22 cellular contexts compared by ENCODE assay signal in the genomic region with DNA sequence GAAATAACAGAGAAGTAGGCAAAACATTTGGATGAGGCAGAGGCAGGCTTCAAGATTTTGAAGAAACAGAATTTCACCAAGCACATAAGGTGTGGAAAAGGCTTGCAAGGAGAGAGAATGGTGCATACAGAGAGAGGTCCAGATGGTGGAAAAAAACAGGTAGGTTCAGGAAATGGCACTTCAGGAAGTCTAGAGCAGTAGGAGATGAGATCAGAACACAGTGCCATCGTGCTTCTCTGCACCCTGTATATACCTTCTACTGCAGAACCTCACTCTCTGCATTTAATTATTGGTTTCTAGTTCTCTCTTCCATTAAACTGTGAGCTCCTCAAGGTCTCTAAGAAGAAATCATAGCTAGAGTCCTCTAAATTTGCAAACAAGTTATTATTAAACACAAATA. TPM values are rescaled to one million over a fixed set of nuclear protein-coding genes. Genes with fewer than 3 reads are reported as not detected.
DNase-seq lines count a peak whose midpoint lies in the region; ATAC-seq and TF ChIP-seq lines count a peak whose summit lies in the region.
"Had no signal": no experiment of that assay in that cellular context is flagged by ENCODE, and none has a peak within 500 bp of the region (broad histone marks: within the 10 kb centered on the region; RNA-seq: fewer than 3 reads in every experiment).

No MANE protein-coding gene starts in this region.

- intact Hi-C loops in CD4-positive, alpha-beta T cell (cut with DNase I, micrococcal nuclease): loop anchor here in 1 of 2 experiments (2.0 to 10.0 kb wide), 3 partner anchors 106 to 230 kb away; a partner anchor contains a TSS
- intact Hi-C loops in body of pancreas (cut with DNase I): no loop called here

- no peak for DNase-seq in CD4-positive, alpha-beta T cell
- DNase-seq in G401 (ENCODE audit: low spot score) (peak; percentile 84), body of pancreas (peak; percentile 28 to 57 (median 46)), trophoblast cell (no peak)
- no peak for DNase-seq in stimulated activated naive CD8-positive, alpha-beta T cell treated with anti-CD3 and anti-CD28 coated beads, Interleukin-15, Interleukin-2, amounts not matched to agents 100 U/mL and 50 U/mL, for 24 hours
- DNase-seq in stimulated activated naive CD8-positive, alpha-beta T cell treated with anti-CD3 and anti-CD28 coated beads, Interleukin-15, amount 100 ng/mL, for 72 hours: no peak
- no peak for DNase-seq in stimulated activated CD4-positive, alpha-beta T cell treated with anti-CD3 and anti-CD28 coated beads, Interleukin-4, amount 100 ng/mL, for 24 hours
- DNase-seq: activated CD4-positive, alpha-beta T cell treated with anti-CD3 and anti-CD28 coated beads for 48 hours; activated CD8-positive, alpha-beta memory T cell treated with anti-CD3 and anti-CD28 coated beads for 24 hours; activated gamma-delta T cell treated with Interleukin-2 at 50 U/mL for 16 hours; activated T-cell treated with anti-CD3 and anti-CD28 coated beads, Interleukin-2, amount 50 U/mL, for 24 hours; central memory CD4-positive, alpha-beta T cell; esophagus squamous epithelium; stimulated activated CD4-positive, alpha-beta T cell treated with anti-CD3 and anti-CD28 coated beads, Interleukin-1b, Interleukin-23, amount 100 ng/mL, for 48 hours; T-helper 17 cell had no signal

- H4K12ac ChIP-seq in trophoblast cell (ENCODE audit: low read depth, low read length): no peak overlapping the region

- H3K27me3 ChIP-seq in CD4-positive, alpha-beta T cell (ENCODE audit: control insufficient read depth, insufficient read depth, low read length): no peaks in the 10 kb centered on the region
- no peaks in the 10 kb centered on the region for H3K27me3 ChIP-seq in body of pancreas
- no peaks in the 10 kb centered on the region for H3K27me3 ChIP-seq in trophoblast cell (ENCODE audit: insufficient read depth, low read length)
- H3K27me3 ChIP-seq: esophagus squamous epithelium, upper lobe of left lung had no signal

- H3K79me2 ChIP-seq in trophoblast cell (ENCODE audit: control insufficient read depth, insufficient read depth, low read length, poor library complexity): no peaks in the 10 kb centered on the region

- H3K27me3 Mint-ChIP-seq in CD4-positive, alpha-beta T cell: no peaks in the 10 kb centered on the region
- no peaks in the 10 kb centered on the region for H3K27me3 Mint-ChIP-seq in stimulated activated naive CD8-positive, alpha-beta T cell treated with anti-CD3 and anti-CD28 coated beads, Interleukin-15, amount 100 ng/mL, for 72 hours
- H3K27me3 Mint-ChIP-seq: activated T-cell treated with anti-CD3 and anti-CD28 coated beads, Interleukin-2, amount 50 U/mL, for 24 hours had no signal

- H3K4me3 Mint-ChIP-seq in CD4-positive, alpha-beta T cell: peak overlapping the region; percentile 59
- H3K4me3 Mint-ChIP-seq in stimulated activated naive CD8-positive, alpha-beta T cell treated with anti-CD3 and anti-CD28 coated beads, Interleukin-15, amount 100 ng/mL, for 72 hours: no peak overlapping the region
- H3K4me3 Mint-ChIP-seq: activated T-cell treated with anti-CD3 and anti-CD28 coated beads, Interleukin-2, amount 50 U/mL, for 24 hours; CD14-positive monocyte; T-helper 17 cell had no signal

- CTCF ChIA-PET in CD4-positive, alpha-beta T cell (lab: Charles Lee): interaction anchor here (0.9 kb wide), 1 partner anchor 107 kb away, joined by 3 read pairs; a partner anchor contains a TSS

- peaks cover 1% of the 10 kb centered on the region for H3K79me1 ChIP-seq in trophoblast cell (ENCODE audit: low read length)

- no peaks in the 10 kb centered on the region for H3K9me3 ChIP-seq in CD4-positive, alpha-beta T cell (ENCODE audit: control insufficient read depth, low read length)
- no peaks in the 10 kb centered on the region for H3K9me3 ChIP-seq in body of pancreas
- H3K9me3 ChIP-seq in trophoblast cell (ENCODE audit: insufficient read depth, low read depth, low read length): no peaks in the 10 kb centered on the region
- H3K9me3 ChIP-seq: esophagus squamous epithelium, SK-N-SH, upper lobe of left lung had no signal

- 24 to 33% methylated on average over 1 of the region's 1 CpG for WGBS in body of pancreas, 2 donors
- no CpG with 5 or more reads among the region's 1 CpG for WGBS in trophoblast cell (ENCODE audit: extremely low coverage, insufficient coverage, insufficient read length)

- no peak for ATAC-seq in CD4-positive, alpha-beta T cell (ENCODE audit: poor library complexity)
- ATAC-seq in body of pancreas: no peak
- ATAC-seq in stimulated activated naive CD8-positive, alpha-beta T cell treated with anti-CD3 and anti-CD28 coated beads, Interleukin-15, Interleukin-2, amounts not matched to agents 100 U/mL and 50 U/mL, for 24 hours: no peak
- ATAC-seq in stimulated activated naive CD8-positive, alpha-beta T cell treated with anti-CD3 and anti-CD28 coated beads, Interleukin-15, amount 100 ng/mL, for 72 hours: no peak
- ATAC-seq: T-helper 17 cell had no signal

- no peak overlapping the region for H3K27ac ChIP-seq in CD4-positive, alpha-beta T cell (ENCODE audit: low read depth, low read length)
- H3K27ac ChIP-seq in body of pancreas: peak overlapping the region in 3 of 4 donors; percentile 95 to 99 (median 95)
- no peak overlapping the region for H3K27ac ChIP-seq in trophoblast cell (ENCODE audit: low read depth, low read length)
- H3K27ac ChIP-seq: esophagus squamous epithelium, GM23248, HL-60, KMS-11, upper lobe of left lung had no signal

- H2BK12ac ChIP-seq in trophoblast cell (ENCODE audit: low read length): no peak overlapping the region

- H2AFZ ChIP-seq in trophoblast cell (ENCODE audit: insufficient read depth, low read length, poor library complexity): no peak overlapping the region
- H2AFZ ChIP-seq: GM23248 had no signal

- no peak overlapping the region for H4K8ac ChIP-seq in trophoblast cell (ENCODE audit: low read depth, low read length)

- no peak overlapping the region for H2AK5ac ChIP-seq in trophoblast cell (ENCODE audit: low read length)

- H3K4ac ChIP-seq in trophoblast cell (ENCODE audit: low read depth, low read length): no peak overlapping the region

- no peak overlapping the region for H2BK5ac ChIP-seq in trophoblast cell (ENCODE audit: low read depth, low read length, poor library complexity)

- peak; percentile 27 to 90 (median 78) for TF ChIP-seq POLR2A in body of pancreas (IDR thresholded peaks at IDR 0.05)

- in situ Hi-C loops in G401 (cut with HindIII; ENCODE audit: low sequenced_read_pairs): no loop called here

- H3K9ac ChIP-seq in trophoblast cell (ENCODE audit: low read length): no peak overlapping the region
- H3K9ac ChIP-seq: GM23248, KMS-11, SK-N-SH had no signal

- no peak overlapping the region for H3K18ac ChIP-seq in trophoblast cell (ENCODE audit: low read length)

- H3K36me3 Mint-ChIP-seq in CD4-positive, alpha-beta T cell (ENCODE audit: low read depth): peaks cover 6% of the 10 kb centered on the region
- H3K36me3 Mint-ChIP-seq: CD14-positive monocyte had no signal

- no peak overlapping the region for H3K14ac ChIP-seq in trophoblast cell (ENCODE audit: low read length)

- no peak overlapping the region for H3K4me2 ChIP-seq in trophoblast cell (ENCODE audit: low read length)
- H3K4me2 ChIP-seq: KMS-11, SK-N-SH, smooth muscle cell had no signal

- H3K36me3 ChIP-seq in body of pancreas (replicated peaks in 1 of 2; ENCODE audit: insufficient read depth in 1 of 2, low read depth in 2 of 2): no peaks in the 10 kb centered on the region
- no peaks in the 10 kb centered on the region for H3K36me3 ChIP-seq in trophoblast cell (ENCODE audit: control insufficient read depth in 1 of 2, insufficient read depth in 2 of 2, low read length in 2 of 2)
- H3K36me3 ChIP-seq: upper lobe of left lung had no signal

- H3K4me3 ChIP-seq in body of pancreas: peak overlapping the region in 1 of 2 donors; percentile 53
- H3K4me3 ChIP-seq in trophoblast cell (ENCODE audit: low read depth, low read length): no peak overlapping the region
- H3K4me3 ChIP-seq: esophagus squamous epithelium, GM23248, smooth muscle cell, upper lobe of left lung had no signal

- H3K23ac ChIP-seq in trophoblast cell (ENCODE audit: low read length): peak overlapping the region; percentile 85

- H3K4me1 ChIP-seq in body of pancreas: peaks cover 43% of the 10 kb centered on the region
- peaks cover 0 to 4% of the 10 kb centered on the region in 2 experiments for H3K4me1 ChIP-seq in trophoblast cell (ENCODE audit: control insufficient read depth in 1 of 2, insufficient read depth in 2 of 2, low read length in 2 of 2)

- POLR2A ChIA-PET in CD4-positive, alpha-beta T cell (lab: Charles Lee): no interaction called here

- no peak overlapping the region for H4K91ac ChIP-seq in trophoblast cell (ENCODE audit: low read depth, low read length)

- no peak for TF ChIP-seq CTCF in CD4-positive, alpha-beta T cell (IDR thresholded peaks at IDR 0.05)
- no peak for TF ChIP-seq CTCF in body of pancreas (IDR thresholded peaks at IDR 0.05)

- no peak overlapping the region for H2BK120ac ChIP-seq in trophoblast cell (ENCODE audit: insufficient read depth, low read length, poor library complexity)

- H3K27ac Mint-ChIP-seq in CD4-positive, alpha-beta T cell: no peak overlapping the region
- H3K27ac Mint-ChIP-seq in stimulated activated naive CD8-positive, alpha-beta T cell treated with anti-CD3 and anti-CD28 coated beads, Interleukin-15, amount 100 ng/mL, for 72 hours: no peak overlapping the region
- H3K27ac Mint-ChIP-seq: activated T-cell treated with anti-CD3 and anti-CD28 coated beads, Interleukin-2, amount 50 U/mL, for 24 hours; CD14-positive monocyte; T-helper 17 cell had no signal

- peaks cover 28% of the 10 kb centered on the region for H3K4me1 Mint-ChIP-seq in CD4-positive, alpha-beta T cell (ENCODE audit: low read depth)
- peaks cover 11% of the 10 kb centered on the region for H3K4me1 Mint-ChIP-seq in stimulated activated naive CD8-positive, alpha-beta T cell treated with anti-CD3 and anti-CD28 coated beads, Interleukin-15, amount 100 ng/mL, for 72 hours

- no peaks in the 10 kb centered on the region for H3K9me3 Mint-ChIP-seq in CD4-positive, alpha-beta T cell
- no peaks in the 10 kb centered on the region for H3K9me3 Mint-ChIP-seq in stimulated activated naive CD8-positive, alpha-beta T cell treated with anti-CD3 and anti-CD28 coated beads, Interleukin-15, amount 100 ng/mL, for 72 hours
- H3K9me3 Mint-ChIP-seq: activated T-cell treated with anti-CD3 and anti-CD28 coated beads, Interleukin-2, amount 50 U/mL, for 24 hours had no signal

RNA-seq across cellular contexts. Expression of a gene that starts 2.4 kb away (rescaled TPM):
- total RNA-seq in CD4-positive, alpha-beta T cell: 1 to 10 TPM; 2.3 to 2.5 TPM
- 1.1 and 2.4 TPM in 2 replicates for total RNA-seq in G401 (2014; rRNA removed; shearing (Covaris generic))
- 10 to 100 TPM; 18.5 to 32.9 TPM for total RNA-seq in body of pancreas
- 3.0 and 3.2 TPM in 2 replicates for polyA plus RNA-seq in trophoblast cell (2013)

Comparison
In these comparisons a context has a peak if more than half of its experiments do, and no peak if none do; other contexts are left out.
1. DNase-seq: peak in G401 (single experiment) and body of pancreas (4 of 4); none in CD4-positive, alpha-beta T cell (0 of 10), trophoblast cell (0 of 2), stimulated activated naive CD8-positive, alpha-beta T cell treated with anti-CD3 and anti-CD28 coated beads, Interleukin-15, Interleukin-2, amounts not matched to agents 100 U/mL and 50 U/mL, for 24 hours (single experiment), stimulated activated naive CD8-positive, alpha-beta T cell treated with anti-CD3 and anti-CD28 coated beads, Interleukin-15, amount 100 ng/mL, for 72 hours (0 of 2) and stimulated activated CD4-positive, alpha-beta T cell treated with anti-CD3 and anti-CD28 coated beads, Interleukin-4, amount 100 ng/mL, for 24 hours (single experiment).
2. H3K27ac ChIP-seq: peak in body of pancreas (3 of 4); none in CD4-positive, alpha-beta T cell (single experiment) and trophoblast cell (single experiment).